ENCODE assay signal across 22 cellular contexts in the genomic region with DNA sequence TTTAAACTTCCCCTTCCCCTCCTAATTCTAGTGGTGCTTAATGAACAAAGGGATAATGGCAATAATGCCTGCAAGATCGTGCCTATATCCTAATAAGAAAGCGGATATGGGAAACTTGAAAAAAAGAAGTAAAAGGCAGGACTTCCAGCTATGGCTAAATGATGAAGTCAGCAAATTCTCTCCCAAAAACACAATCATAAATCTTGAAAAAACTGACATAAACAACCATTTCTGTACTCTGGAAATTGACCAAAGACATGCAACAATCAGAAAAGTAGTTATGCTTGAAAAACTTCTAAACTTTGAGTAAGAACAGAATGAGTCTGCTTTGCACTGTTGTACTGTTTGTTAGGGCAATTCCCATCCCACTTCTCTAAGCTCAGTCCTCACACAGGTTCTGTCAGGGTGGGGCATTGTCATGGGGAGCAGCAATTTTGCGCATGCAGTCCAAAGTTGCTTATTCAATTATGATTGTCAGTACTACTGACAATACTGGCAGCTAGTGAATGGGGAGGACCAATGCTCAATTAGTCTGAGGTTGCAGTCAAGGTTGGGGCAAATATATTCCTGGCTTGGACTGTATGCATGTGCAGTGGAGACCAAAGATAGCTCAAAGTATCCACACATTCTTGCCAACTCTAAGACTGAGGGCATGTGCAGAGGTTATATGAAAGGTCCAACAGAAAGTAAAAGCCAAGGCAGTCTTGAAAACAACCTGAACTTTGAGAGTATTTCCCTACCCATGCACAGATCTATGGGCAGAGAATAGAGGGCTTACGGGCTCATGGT. TPM values are rescaled to one million over a fixed set of nuclear protein-coding genes. Genes with fewer than 3 reads are reported as not detected.
DNase-seq lines count a peak whose midpoint lies in the region; ATAC-seq, FAIRE-seq and TF ChIP-seq lines count a peak whose summit lies in the region.
"Had no signal": no experiment of that assay in that cellular context is flagged by ENCODE, and none has a peak within 500 bp of the region (broad histone marks: within the 10 kb centered on the region; RNA-seq: fewer than 3 reads in every experiment).

No MANE protein-coding gene starts in this region.

- no peak overlapping the region for H3K4me3 Mint-ChIP-seq in activated naive CD8-positive, alpha-beta T cell treated with anti-CD3 and anti-CD28 coated beads, Interleukin-2, amount 50 U/mL, for 24 hours
- no peak overlapping the region for H3K4me3 Mint-ChIP-seq in activated naive CD8-positive, alpha-beta T cell treated with anti-CD3 and anti-CD28 coated beads for 36 hours
- H3K4me3 Mint-ChIP-seq: CD4-positive, alpha-beta T cell had no signal

- no peaks in the 10 kb centered on the region for H3K79me2 ChIP-seq in K562 (ENCODE audit: control insufficient read depth, insufficient read depth, low read length)

- H3K9me3 ChIP-seq in K562 (replicated peaks; ENCODE audit: control insufficient read depth, insufficient read depth, low read depth, low read length), result no peaks in the 10 kb centered on the region
- H3K9me3 ChIP-seq: SJSA1 had no signal

- peaks cover 12% of the 10 kb centered on the region for H3K4me1 Mint-ChIP-seq in activated naive CD8-positive, alpha-beta T cell treated with anti-CD3 and anti-CD28 coated beads, Interleukin-2, amount 50 U/mL, for 24 hours
- peaks cover 8% of the 10 kb centered on the region for H3K4me1 Mint-ChIP-seq in activated naive CD8-positive, alpha-beta T cell treated with anti-CD3 and anti-CD28 coated beads for 36 hours

- TF ChIP-seq RAD21 in K562 (CRISPR knock-in tag; conservative IDR thresholded peaks at IDR 0.05 in 1 of 2, IDR thresholded peaks at IDR 0.05 in 1 of 2), result no peak

- H3K36me3 ChIP-seq in K562 (ENCODE audit: control insufficient read depth, insufficient read depth, low read length), result no peaks in the 10 kb centered on the region
- H3K36me3 ChIP-seq: MG63, SJSA1 had no signal

- no peak for TF ChIP-seq EP300 in K562 (IDR thresholded peaks at IDR 0.05; ENCODE audit: low read length)

- peak; percentile 72 for FAIRE-seq in GM12891 (lab: Jason Lieb, UNC)
- FAIRE-seq in K562 (lab: Jason Lieb, UNC), result no peak
- FAIRE-seq: H54 had no signal

- no peak overlapping the region for H3K4me2 ChIP-seq in K562 (ENCODE audit: insufficient read depth, low read length)
- H3K4me2 ChIP-seq: PC-9 had no signal

- H3K9ac ChIP-seq in K562 (ENCODE audit: insufficient read depth in 1 of 2, low read depth in 2 of 2, low read length in 2 of 2), result no peak overlapping the region

- H3K4me1 ChIP-seq in K562 (replicated peaks in 1 of 2; ENCODE audit: control insufficient read depth in 2 of 2, insufficient read depth in 2 of 2, low read length in 2 of 2), result no peaks in the 10 kb centered on the region
- H3K4me1 ChIP-seq: SJSA1 had no signal

- H2AFZ ChIP-seq in K562 (ENCODE audit: low read depth, low read length), result no peak overlapping the region
- H2AFZ ChIP-seq: PC-9 had no signal

- no peaks in the 10 kb centered on the region for H3K9me1 ChIP-seq in K562 (ENCODE audit: control insufficient read depth, insufficient read depth, low read length)

- H3K27me3 Mint-ChIP-seq in activated naive CD8-positive, alpha-beta T cell treated with anti-CD3 and anti-CD28 coated beads, Interleukin-2, amount 50 U/mL, for 24 hours, result peaks cover 44% of the 10 kb centered on the region
- H3K27me3 Mint-ChIP-seq in activated naive CD8-positive, alpha-beta T cell treated with anti-CD3 and anti-CD28 coated beads for 36 hours, result peaks cover 19% of the 10 kb centered on the region

- no peak for DNase-seq in activated naive CD8-positive, alpha-beta T cell treated with anti-CD3 and anti-CD28 coated beads, Interleukin-2, amount 50 U/mL, for 24 hours
- no peak for DNase-seq in activated naive CD8-positive, alpha-beta T cell treated with anti-CD3 and anti-CD28 coated beads for 36 hours
- no peak for DNase-seq in GM12891 (ENCODE audit: insufficient read length, low spot score)
- DNase-seq in K562 (ENCODE audit: extremely low read depth in 1 of 4, low spot score in 3 of 4), result no peak
- no peak for DNase-seq in left ventricle myocardium superior
- DNase-seq in hepatic stellate cell (ENCODE audit: low spot score), result no peak
- no peak for DNase-seq in mucosa of gallbladder (ENCODE audit: low spot score)
- DNase-seq: CD4-positive, alpha-beta T cell; DMS153; GDM1; MG63; NCI-H1092; NCI-H1436 treated with DMSO at 0.1 percent for 48 hours; NCI-H2029; NCI-H526; PC-9 had no signal

- no TSS peak for BruUV-seq in K562 (replicated peaks; lab: Mats Ljungman, UMichigan)

- peaks cover 21% of the 10 kb centered on the region for H3K9me3 Mint-ChIP-seq in activated naive CD8-positive, alpha-beta T cell treated with anti-CD3 and anti-CD28 coated beads, Interleukin-2, amount 50 U/mL, for 24 hours
- peaks cover 15% of the 10 kb centered on the region for H3K9me3 Mint-ChIP-seq in activated naive CD8-positive, alpha-beta T cell treated with anti-CD3 and anti-CD28 coated beads for 36 hours

- in situ Hi-C loops in K562 (cut with MboI), result no loop called here

- ATAC-seq in activated naive CD8-positive, alpha-beta T cell treated with anti-CD3 and anti-CD28 coated beads, Interleukin-2, amount 50 U/mL, for 24 hours, result no peak
- no peak for ATAC-seq in K562
- ATAC-seq in left ventricle myocardium superior, result peak; percentile 87
- no peak for ATAC-seq in HG03469 (IDR thresholded peaks at IDR 0.05; ENCODE audit: unreplicated experiment)

- H4K20me1 ChIP-seq in K562 (replicated peaks; ENCODE audit: control insufficient read depth, insufficient read depth, low read length), result no peaks in the 10 kb centered on the region

- no peak for TF ChIP-seq CTCF in K562 (IDR thresholded peaks at IDR 0.05 in 2 of 3, conservative IDR thresholded peaks at IDR 0.05 in 1 of 3; ENCODE audit: insufficient read depth in 2 of 3, low read depth in 1 of 3, low read length in 3 of 3)

- no peak overlapping the region for H3K4me3 ChIP-seq in K562
- H3K4me3 ChIP-seq: MG63, PC-9, SJSA1 had no signal

- intact Hi-C loops in K562 (cut with micrococcal nuclease) (no loop called here), left ventricle myocardium superior (cut with micrococcal nuclease) (no loop called here)

- H3K27ac Mint-ChIP-seq in activated naive CD8-positive, alpha-beta T cell treated with anti-CD3 and anti-CD28 coated beads, Interleukin-2, amount 50 U/mL, for 24 hours, result peak overlapping the region; percentile 20
- no peak overlapping the region for H3K27ac Mint-ChIP-seq in activated naive CD8-positive, alpha-beta T cell treated with anti-CD3 and anti-CD28 coated beads for 36 hours
- H3K27ac Mint-ChIP-seq: CD4-positive, alpha-beta T cell had no signal

- H3K27ac ChIP-seq in K562 (ENCODE audit: extremely low read depth, low read depth, low read length), result no peak overlapping the region
- H3K27ac ChIP-seq: 22Rv1, PC-9, SJSA1 had no signal

- H3K36me3 Mint-ChIP-seq in activated naive CD8-positive, alpha-beta T cell treated with anti-CD3 and anti-CD28 coated beads, Interleukin-2, amount 50 U/mL, for 24 hours (ENCODE audit: low read depth), result no peaks in the 10 kb centered on the region
- no peaks in the 10 kb centered on the region for H3K36me3 Mint-ChIP-seq in activated naive CD8-positive, alpha-beta T cell treated with anti-CD3 and anti-CD28 coated beads for 36 hours

- WGBS in K562 (ENCODE audit: insufficient coverage, low coverage, missing lambda C conversion rate), result 2% methylated on average over 4 of the region's 4 CpGs

- CTCF ChIA-PET in K562 (lab: Yijun Ruan, JAX; ENCODE audit: low intra/inter-chr PET ratio), result no interaction called here

- TF ChIP-seq POLR2A in GM12891 (IDR thresholded peaks at IDR 0.05; ENCODE audit: low read depth, low read length), result no peak
- TF ChIP-seq POLR2A in K562 (conservative IDR thresholded peaks at IDR 0.05), result no peak

- H3K27me3 ChIP-seq in K562 (ENCODE audit: control insufficient read depth in 2 of 2, insufficient read depth in 2 of 2, low read length in 2 of 2), result peaks cover 0 to 4% of the 10 kb centered on the region in 2 experiments; a peak in 1 of 5 replicates
- H3K27me3 ChIP-seq: MG63, SJSA1 had no signal

- POLR2A ChIA-PET in K562 (lab: Yijun Ruan, JAX), result interaction anchor here (0.7 to 0.9 kb wide), 3 partner anchors 9 to 76 kb away, joined by 3 to 5 read pairs (median 3); no protein-coding TSS in a partner anchor

RNA-seq across cellular contexts. Expression of a gene that starts 34.1 kb away (rescaled TPM):
- total RNA-seq in activated naive CD8-positive, alpha-beta T cell treated with anti-CD3 and anti-CD28 coated beads for 36 hours, result not detected
- polyA plus RNA-seq in GM12891 (2012; ENCODE audit: low read depth, missing spikeins), result 0.19 TPM
- 9.9 and 13.9 TPM in 2 replicates for total RNA-seq in K562 (2011; cell fraction: chromatin; rRNA removed; ENCODE audit: low replicate concordance)
- total RNA-seq in K562 (2011; cell fraction: nucleolus; rRNA removed), result 10.7 and 11.5 TPM in 2 replicates
- 8.2 and 9.7 TPM in 2 replicates for total RNA-seq in K562 (2011; cell fraction: nucleoplasm; rRNA removed)
- 23.2 and 30.0 TPM in 2 replicates for total RNA-seq in K562 (2014; rRNA removed)
- 7.8 and 8.6 TPM in 2 replicates for total RNA-seq in K562 (2014; rRNA removed; fragmentation: Illumina TruSeq; extraction: Trizol)
- total RNA-seq in K562 (2015; rRNA removed; fragmentation: Illumina TruSeq; extraction: Trizol), result 12.4 and 12.7 TPM in 2 replicates
- total RNA-seq in K562 (2021), result 28.1 and 29.3 TPM in 2 replicates
- polyA plus RNA-seq in K562 (2011; rRNA removed), result 12.3 and 13.1 TPM in 2 replicates
- polyA plus RNA-seq in K562 (2011; cell fraction: cytosol; rRNA removed), result 12.0 and 31.3 TPM in 2 replicates
- polyA plus RNA-seq in K562 (2011; cell fraction: nucleus; rRNA removed), result 19.7 and 38.0 TPM in 2 replicates
- polyA plus RNA-seq in K562 (2012), result 6.0 and 12.9 TPM in 2 replicates
- 8.7 and 12.5 TPM in 2 replicates for polyA plus RNA-seq in K562 (2014; fragmentation: Illumina TruSeq; extraction: Trizol)
- polyA plus RNA-seq in K562 (2014; fragmentation: Nextera tagmentation; extraction: Ambion mirVana), result 1 to 10 TPM; 1.3 to 1.4 TPM
- polyA plus RNA-seq in K562 (2014; rRNA removed), result 19.3 and 22.3 TPM in 2 replicates
- 7.5 and 11.3 TPM in 2 replicates for polyA minus RNA-seq in K562 (2011; rRNA and poly(A)+ RNA removed)
- polyA minus RNA-seq in K562 (2011; cell fraction: cytosol; rRNA and poly(A)+ RNA removed), result 15.5 and 16.6 TPM in 2 replicates
- polyA minus RNA-seq in K562 (2011; cell fraction: nucleus; rRNA and poly(A)+ RNA removed), result 9.4 and 13.7 TPM in 2 replicates
- 3.4 TPM for total RNA-seq in left ventricle myocardium superior
- 8.8 TPM for total RNA-seq in mucosa of gallbladder
- total RNA-seq: CD4-positive, alpha-beta T cell had no signal

RNA-seq across cellular contexts. Expression of a gene that starts 45.7 kb away (rescaled TPM):
- 1 to 10 TPM in 1 of 2 experiments, under 1 TPM in 1; 0.93 to 1.2 TPM for total RNA-seq in activated naive CD8-positive, alpha-beta T cell treated with anti-CD3 and anti-CD28 coated beads for 36 hours
- polyA plus RNA-seq in GM12891 (2012; ENCODE audit: low read depth, missing spikeins), result 28.8 TPM
- 0.05 TPM in 1 of 2 replicates, not detected in the other for total RNA-seq in K562 (2011; cell fraction: chromatin; rRNA removed; ENCODE audit: low replicate concordance)
- not detected in 2 replicates for total RNA-seq in K562 (2011; cell fraction: nucleolus; rRNA removed)
- total RNA-seq in K562 (2011; cell fraction: nucleoplasm; rRNA removed), result not detected in 2 replicates
- not detected in 2 replicates for total RNA-seq in K562 (2014; rRNA removed)
- total RNA-seq in K562 (2014; rRNA removed; fragmentation: Illumina TruSeq; extraction: Trizol), result not detected in 2 replicates
- total RNA-seq in K562 (2015; rRNA removed; fragmentation: Illumina TruSeq; extraction: Trizol), result not detected in 2 replicates
- 0.02 and 0.29 TPM in 2 replicates for total RNA-seq in K562 (2021)
- 0.05 TPM in 1 of 2 replicates, not detected in the other for polyA plus RNA-seq in K562 (2011; rRNA removed)
- 0.01 and 0.03 TPM in 2 replicates for polyA plus RNA-seq in K562 (2011; cell fraction: cytosol; rRNA removed)
- 0.09 TPM in 1 of 2 replicates, not detected in the other for polyA plus RNA-seq in K562 (2011; cell fraction: nucleus; rRNA removed)
- polyA plus RNA-seq in K562 (2012), result 0.03 and 0.58 TPM in 2 replicates
- 0.08 TPM in 1 of 2 replicates, not detected in the other for polyA plus RNA-seq in K562 (2014; fragmentation: Illumina TruSeq; extraction: Trizol)
- under 1 TPM in 1 of 2 experiments, not detected in 1; 0.01 TPM for polyA plus RNA-seq in K562 (2014; fragmentation: Nextera tagmentation; extraction: Ambion mirVana)
- polyA plus RNA-seq in K562 (2014; rRNA removed), result 0.01 TPM in 1 of 2 replicates, not detected in the other
- polyA minus RNA-seq in K562 (2011; rRNA and poly(A)+ RNA removed), result not detected in 2 replicates
- polyA minus RNA-seq in K562 (2011; cell fraction: cytosol; rRNA and poly(A)+ RNA removed), result not detected in 2 replicates
- polyA minus RNA-seq in K562 (2011; cell fraction: nucleus; rRNA and poly(A)+ RNA removed), result not detected in 2 replicates
- 1.6 TPM for total RNA-seq in left ventricle myocardium superior
- total RNA-seq in mucosa of gallbladder, result 8.7 TPM
- total RNA-seq: Daoy, PC-9 had no signal
- polyA plus RNA-seq: AG04450 had no signal
